8 cellular contexts compared by ENCODE assay signal in the genomic region with DNA sequence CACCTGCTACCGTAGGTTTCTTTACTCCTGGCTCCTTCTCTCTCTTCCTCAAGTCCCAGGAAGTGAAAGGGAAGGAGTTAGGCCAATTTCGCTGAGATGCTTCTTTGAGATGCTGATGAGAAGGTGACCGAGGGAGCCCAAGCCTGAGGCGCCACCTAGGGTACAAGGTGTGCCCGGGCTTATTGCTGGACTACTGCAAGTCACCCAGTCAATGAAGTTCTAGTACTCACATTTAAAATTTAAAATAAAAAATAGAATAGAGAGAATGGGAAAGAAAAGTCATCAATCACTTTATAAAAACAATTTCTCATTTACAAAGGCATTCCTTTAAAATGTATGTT. TPM values are rescaled to one million over a fixed set of nuclear protein-coding genes. Genes with fewer than 3 reads are reported as not detected.
DNase-seq lines count a peak whose midpoint lies in the region; ATAC-seq and TF ChIP-seq lines count a peak whose summit lies in the region.

No MANE protein-coding gene starts in this region.

- no peak overlapping the region for H3K4me3 ChIP-seq in HFF-Myc (replicated peaks; ENCODE audit: low read depth, low read length)
- H3K4me3 ChIP-seq in SJCRH30 = no peak overlapping the region
- no peak overlapping the region for H3K4me3 ChIP-seq in gastrocnemius medialis
- no peak overlapping the region for H3K4me3 ChIP-seq in vagina

- TF ChIP-seq CTCF in HFF-Myc (IDR thresholded peaks at IDR 0.05; ENCODE audit: low read depth, low read length, missing control alignments) (peak; percentile 82), gastrocnemius medialis (IDR thresholded peaks at IDR 0.05 in 4 of 5, conservative IDR thresholded peaks at IDR 0.05 in 1 of 5) (peak in 4 of 5 experiments; percentile 15 to 52 (median 26)), vagina (IDR thresholded peaks at IDR 0.05) (peak in 1 of 3 experiments; percentile 20)

- H3K27ac ChIP-seq in SJCRH30 = no peak overlapping the region
- no peak overlapping the region for H3K27ac ChIP-seq in gastrocnemius medialis
- H3K27ac ChIP-seq in vagina = no peak overlapping the region

- no peak for ATAC-seq in gastrocnemius medialis

- peak; percentile 49 for DNase-seq in Ammon's horn (ENCODE audit: low spot score)
- no peak for DNase-seq in HFF-Myc (ENCODE audit: extremely low read depth, low read depth)
- peak; percentile 47 to 66 for DNase-seq in SJCRH30
- DNase-seq in glomerular endothelial cell (ENCODE audit: extremely low read depth, low read depth, low spot score) = peak; percentile 18
- peak in 1 of 2 donors; percentile 21 for DNase-seq in gastrocnemius medialis
- DNase-seq in vagina (ENCODE audit: extremely low spot score in 2 of 2) = no peak
- no peak for DNase-seq in NK-92 (lab: John Stamatoyannopoulos, UW; ENCODE audit: unreplicated experiment)
- DNase-seq in activated CD4-positive, alpha-beta T cell treated with anti-CD3 and anti-CD28 coated beads for 4 hours = no peak

- in situ Hi-C loops in gastrocnemius medialis (cut with MboI; ENCODE audit: low sequenced_read_pairs in 4 of 4) = loop anchor here in 1 of 4 donors (25.0 kb wide), 1 partner anchor 206 kb away; a partner anchor contains a TSS

- TF ChIP-seq POLR2A in gastrocnemius medialis (IDR thresholded peaks at IDR 0.05) (no peak), vagina (IDR thresholded peaks at IDR 0.05) (no peak)

- H3K4me1 ChIP-seq in SJCRH30 (peaks cover 9% of the 10 kb centered on the region; the same call in 1 of the 2 replicates), gastrocnemius medialis (no peaks in the 10 kb centered on the region), vagina (no peaks in the 10 kb centered on the region)

- H3K36me3 ChIP-seq in SJCRH30 = no peaks in the 10 kb centered on the region
- H3K36me3 ChIP-seq in gastrocnemius medialis = no peaks in the 10 kb centered on the region
- H3K36me3 ChIP-seq in vagina = no peaks in the 10 kb centered on the region

- no peaks in the 10 kb centered on the region for H3K27me3 ChIP-seq in SJCRH30
- no peaks in the 10 kb centered on the region for H3K27me3 ChIP-seq in gastrocnemius medialis
- H3K27me3 ChIP-seq in vagina = no peaks in the 10 kb centered on the region

- H3K9me3 ChIP-seq in SJCRH30 (replicated peaks) (no peaks in the 10 kb centered on the region), gastrocnemius medialis (no peaks in the 10 kb centered on the region), vagina (no peaks in the 10 kb centered on the region)

- intact Hi-C loops in gastrocnemius medialis (cut with DNase I; ENCODE audit: low total_unique reads) = loop anchor here (5.0 kb wide), 1 partner anchor 256 kb away; no protein-coding TSS in a partner anchor
- intact Hi-C loops in vagina (cut with DNase I) = no loop called here

RNA-seq across cellular contexts. Expression of a gene that starts 45.3 kb away (rescaled TPM):
- total RNA-seq in SJCRH30 (2014; rRNA removed; shearing (Covaris generic)) = 126 and 133 TPM in 2 replicates
- total RNA-seq in glomerular endothelial cell (40.2 and 51.3 TPM in 2 replicates), gastrocnemius medialis (10 to 100 TPM; 73.7 to 95.7 (median 79.6) TPM), vagina (50.6 TPM)

Comparison
In these comparisons a context has a peak if more than half of its experiments do, and no peak if none do; other contexts are left out.
1. DNase-seq: peak in Ammon's horn (single experiment), SJCRH30 (2 of 2) and glomerular endothelial cell (single experiment); none in HFF-Myc (single experiment), vagina (0 of 2), NK-92 (single experiment) and activated CD4-positive, alpha-beta T cell treated with anti-CD3 and anti-CD28 coated beads for 4 hours (0 of 2).